In genomic region chr18:68298340-68298739, GRCh38 we compare ENCODE assay signal across 17 cellular contexts.
"Had no signal": no experiment of that assay in that cellular context is flagged by ENCODE, and none has a peak within 500 bp of the region (broad histone marks: within the 10 kb centered on the region; RNA-seq: fewer than 3 reads in every experiment).

No MANE protein-coding gene starts in this region.

- H3K4me1 ChIP-seq: stomach had no signal

- H3K27ac ChIP-seq: epithelial cell of prostate, ovary, skin epidermis, stomach, thoracic aorta had no signal

- H3K36me3 ChIP-seq: ovary, stomach, thoracic aorta had no signal

- H3K9me3 ChIP-seq: mucosa of descending colon, ovary, stomach, thoracic aorta had no signal

- DNase-seq: activated CD4-positive, alpha-beta T cell treated with anti-CD3 and anti-CD28 coated beads, Interleukin-2, amount 10 ng/mL, durations not matched to agents 7 days and 5 days; activated CD4-positive, CD25-positive, alpha-beta regulatory T cell; activated CD8-positive, alpha-beta memory T cell treated with anti-CD3 and anti-CD28 coated beads for 24 hours; activated T-cell treated with anti-CD3 and anti-CD28 coated beads for 4 hours; central memory CD4-positive, alpha-beta T cell; effector memory CD8-positive, alpha-beta T cell; hippocampal formation; left cardiac atrium; mucosa of descending colon; natural killer cell; ovary; stimulated activated CD4-positive, alpha-beta T cell treated with anti-CD3 and anti-CD28 coated beads, Interleukin-4, amount 100 ng/mL, for 4 hours; stomach; T-helper 17 cell had no signal

- H3K27me3 ChIP-seq: ovary, stomach had no signal

- H3K4me3 ChIP-seq: mucosa of descending colon, ovary, skin epidermis, stomach, thoracic aorta had no signal
